Comparison of ENCODE assay signal across 20 cellular contexts in genomic region chr19:50518091-50519005, GRCh38. TPM values are rescaled to one million over a fixed set of nuclear protein-coding genes. Genes with fewer than 3 reads are reported as not detected.
DNase-seq lines count a peak whose midpoint lies in the region; ATAC-seq, FAIRE-seq and TF ChIP-seq lines count a peak whose summit lies in the region.
"Had no signal": no experiment of that assay in that cellular context is flagged by ENCODE, and none has a peak within 500 bp of the region (broad histone marks: within the 10 kb centered on the region; RNA-seq: fewer than 3 reads in every experiment).

No MANE protein-coding gene starts in this region.

- H3K36me3 Mint-ChIP-seq in H9 (ENCODE audit: insufficient read depth in 1 of 3, low read depth in 3 of 3), result peaks cover 5 to 7% (median 5%) of the 10 kb centered on the region in 3 experiments; a peak in 4 of 7 replicates
- peaks cover 11% of the 10 kb centered on the region for H3K36me3 Mint-ChIP-seq in neural progenitor cell
- H3K36me3 Mint-ChIP-seq: IgD-negative memory B cell, naive B cell had no signal

- intact Hi-C loops in GM12878 (cut with micrococcal nuclease; ENCODE audit: unreplicated experiment), result no loop called here

- H3K79me1 ChIP-seq in H9 (ENCODE audit: insufficient read depth, low read depth, low read length, poor library complexity, severe bottlenecking), result no peaks in the 10 kb centered on the region

- TF ChIP-seq POLR2A in GM12878 (IDR thresholded peaks at IDR 0.05; ENCODE audit: low read depth, low read length), result peak; percentile 47; the same call in 1 of the 2 replicates

- no peak overlapping the region for H2BK12ac ChIP-seq in H9 (ENCODE audit: insufficient read length, low read depth, low read length)

- H4K20me1 ChIP-seq in DND-41 (ENCODE audit: insufficient read depth, low read length) (no peaks in the 10 kb centered on the region), H9 (ENCODE audit: control insufficient read depth, insufficient read depth, insufficient read length) (no peaks in the 10 kb centered on the region), GM12878 (ENCODE audit: control insufficient read depth, insufficient read depth) (no peaks in the 10 kb centered on the region), neural progenitor cell (ENCODE audit: low read depth) (no peaks in the 10 kb centered on the region)

- no peak overlapping the region for H2BK5ac ChIP-seq in H9 (ENCODE audit: insufficient read length, low read length)

- no peak overlapping the region for H4K5ac ChIP-seq in H9 (ENCODE audit: insufficient read length, low read depth, low read length)

- H3K9me3 ChIP-seq in DND-41 (ENCODE audit: insufficient read depth, low read length, severe bottlenecking) (no peaks in the 10 kb centered on the region), H9 (ENCODE audit: control insufficient read depth, low read depth, low read length) (no peaks in the 10 kb centered on the region), GM12878 (replicated peaks; ENCODE audit: control insufficient read depth, insufficient read depth, low read length) (no peaks in the 10 kb centered on the region), neural progenitor cell (ENCODE audit: low read depth) (no peaks in the 10 kb centered on the region)
- H3K9me3 ChIP-seq: psoas muscle had no signal

- H3K56ac ChIP-seq in H9 (ENCODE audit: insufficient read length, low read depth, low read length), result no peak overlapping the region

- H3K36me3 ChIP-seq in DND-41 (ENCODE audit: insufficient read depth, low read length), result no peaks in the 10 kb centered on the region
- H3K36me3 ChIP-seq in GM12878 (ENCODE audit: control insufficient read depth in 2 of 2, insufficient read depth in 2 of 2, low read length in 1 of 2), result no peaks in the 10 kb centered on the region
- H3K36me3 ChIP-seq in neural progenitor cell, result no peaks in the 10 kb centered on the region

- BruUV-seq in GM12878 (replicated peaks; lab: Mats Ljungman, UMichigan), result no TSS peak

- H3K23ac ChIP-seq in H9 (ENCODE audit: insufficient read length, low read depth, low read length), result no peak overlapping the region

- DNase-seq in DND-41 (no peak), H9 (peak; percentile 69), GM12878 (ENCODE audit: low read depth, low spot score) (no peak), neural progenitor cell (ENCODE audit: low spot score) (no peak), OCI-M2 (lab: John Stamatoyannopoulos, UW; ENCODE audit: unreplicated experiment) (no peak), GM03348 (ENCODE audit: low spot score) (no peak), HT-29 (ENCODE audit: low spot score) (no peak), frontal cortex (ENCODE audit: low spot score in 2 of 2) (no peak)
- DNase-seq: AML-193; central memory CD4-positive, alpha-beta T cell; effector memory CD4-positive, alpha-beta T cell; GDM1; naive B cell; NCI-H1105; NCI-H2171; psoas muscle; RPMI8226; substantia nigra had no signal

- H3K4me1 Mint-ChIP-seq in H9, result peaks cover 0 to 10% of the 10 kb centered on the region in 2 experiments; a peak in 2 of 4 replicates
- peaks cover 10% of the 10 kb centered on the region for H3K4me1 Mint-ChIP-seq in neural progenitor cell
- H3K4me1 Mint-ChIP-seq: IgD-negative memory B cell had no signal

- SMC1A ChIA-PET in GM12878 (lab: Charles Lee; ENCODE audit: uncharacterized antibody, unreplicated experiment), result no interaction called here

- no peak for TF ChIP-seq RAD21 in GM12878 (IDR thresholded peaks at IDR 0.05; ENCODE audit: insufficient read depth, low read depth, low read length)

- H3K4me3 ChIP-seq in DND-41 (ENCODE audit: low read depth in 1 of 2, low read length in 2 of 2), result no peak overlapping the region
- H3K4me3 ChIP-seq in GM12878, result no peak overlapping the region
- H3K4me3 ChIP-seq in neural progenitor cell, result no peak overlapping the region
- H3K4me3 ChIP-seq: psoas muscle had no signal

- H2BK20ac ChIP-seq in H9 (ENCODE audit: low read depth, low read length, poor library complexity, severe bottlenecking), result no peak overlapping the region

- POLR2A ChIA-PET in GM12878 (lab: Charles Lee), result no interaction called here

- no peak overlapping the region for H3K18ac ChIP-seq in H9 (ENCODE audit: insufficient read length, low read depth, low read length)

- no peak overlapping the region for H2BK15ac ChIP-seq in H9 (ENCODE audit: low read depth, low read length)

- no peaks in the 10 kb centered on the region for H3K23me2 ChIP-seq in H9 (ENCODE audit: insufficient read length, low read depth, low read length, poor library complexity, severe bottlenecking)

- CTCF ChIA-PET in GM12878 (lab: Yijun Ruan, JAX), result no interaction called here

- no peak overlapping the region for H3T11ph ChIP-seq in H9 (ENCODE audit: low read length)

- H3K4me3 Mint-ChIP-seq in H9 (peak overlapping the region in 1 of 2 experiments; percentile 64; a peak in 1 of 5 replicates), neural progenitor cell (no peak overlapping the region)

- H3K9me3 Mint-ChIP-seq in H9 (no peaks in the 10 kb centered on the region), neural progenitor cell (no peaks in the 10 kb centered on the region)
- H3K9me3 Mint-ChIP-seq: IgD-negative memory B cell, naive B cell had no signal

- RAD21 ChIA-PET in GM12878 (lab: Charles Lee; ENCODE audit: unreplicated experiment), result no interaction called here

- no peak for FAIRE-seq in GM12878 (lab: Jason Lieb, UNC)
- no peak for FAIRE-seq in frontal cortex (lab: Jason Lieb, UNC)

- no peak for ATAC-seq in DND-41 (ENCODE audit: insufficient read depth, low read depth)
- ATAC-seq in GM12878, result no peak
- ATAC-seq: psoas muscle had no signal

- no peak overlapping the region for H2AK5ac ChIP-seq in H9 (ENCODE audit: insufficient read length, low read length)

- no peak overlapping the region for H3K4ac ChIP-seq in H9 (ENCODE audit: low read depth, low read length)

- H3K9ac ChIP-seq in DND-41 (ENCODE audit: low read depth, low read length) (no peak overlapping the region), H9 (ENCODE audit: extremely low read depth, insufficient read length, low read length) (no peak overlapping the region), GM12878 (ENCODE audit: control insufficient read depth, insufficient read depth, low read length) (no peak overlapping the region), neural progenitor cell (no peak overlapping the region)

- H3K27ac ChIP-seq in DND-41 (ENCODE audit: low read length) (no peak overlapping the region), H9 (ENCODE audit: insufficient read length, low read depth, low read length) (no peak overlapping the region), GM12878 (ENCODE audit: control insufficient read depth, insufficient read depth) (no peak overlapping the region), neural progenitor cell (no peak overlapping the region)
- H3K27ac ChIP-seq: psoas muscle had no signal

- H2AFZ ChIP-seq in DND-41 (ENCODE audit: low read depth, low read length) (no peak overlapping the region), H9 (ENCODE audit: low read length) (no peak overlapping the region), GM12878 (ENCODE audit: control insufficient read depth, low read depth, low read length) (no peak overlapping the region), neural progenitor cell (replicated peaks) (no peak overlapping the region)

- H3K79me2 ChIP-seq in DND-41 (ENCODE audit: insufficient read depth, low read length) (no peaks in the 10 kb centered on the region), H9 (ENCODE audit: insufficient read depth, low read length) (no peaks in the 10 kb centered on the region), GM12878 (ENCODE audit: control insufficient read depth, insufficient read depth, low read length) (no peaks in the 10 kb centered on the region), neural progenitor cell (ENCODE audit: low read depth) (no peaks in the 10 kb centered on the region)

- no peak overlapping the region for H2BK120ac ChIP-seq in H9 (ENCODE audit: low read depth, low read length, poor library complexity, severe bottlenecking)

- H3K4me2 ChIP-seq in DND-41 (ENCODE audit: insufficient read depth, low read length), result no peak overlapping the region
- H3K4me2 ChIP-seq in H9 (ENCODE audit: insufficient read depth, insufficient read length, low read length), result no peak overlapping the region
- H3K4me2 ChIP-seq in GM12878 (ENCODE audit: control insufficient read depth, insufficient read depth), result no peak overlapping the region
- H3K4me2 ChIP-seq in neural progenitor cell, result no peak overlapping the region

- H3K27ac Mint-ChIP-seq in H9, result peak overlapping the region in 1 of 3 experiments; percentile 65; a peak in 1 of 7 replicates
- no peak overlapping the region for H3K27ac Mint-ChIP-seq in neural progenitor cell
- H3K27ac Mint-ChIP-seq: IgD-negative memory B cell had no signal

- H4K91ac ChIP-seq in H9 (ENCODE audit: insufficient read length, low read depth, low read length), result no peak overlapping the region

- WGBS in H9 (ENCODE audit: extremely low coverage, insufficient read length, low lambda C conversion rate), result no CpG with 5 or more reads among the region's 87 CpGs
- WGBS in GM12878 (ENCODE audit: insufficient coverage, insufficient replicate concordance, low lambda C conversion rate, missing lambda C conversion rate), result 91% methylated on average over 71 of the region's 87 CpGs

- no peaks in the 10 kb centered on the region for H3K27me3 ChIP-seq in DND-41 (ENCODE audit: insufficient read depth, low read length, poor library complexity)
- H3K27me3 ChIP-seq in H9 (ENCODE audit: insufficient read depth, low read length), result 0 out of 2 replicates have a peak, but pooled peaks cover 3% of the 10 kb centered on the region
- H3K27me3 ChIP-seq in GM12878 (replicated peaks in 1 of 2; ENCODE audit: control insufficient read depth in 2 of 2, insufficient read depth in 2 of 2, low read length in 1 of 2), result no peaks in the 10 kb centered on the region
- no peaks in the 10 kb centered on the region for H3K27me3 ChIP-seq in neural progenitor cell

- H4K8ac ChIP-seq in H9 (replicated peaks; ENCODE audit: insufficient read length, low read depth, low read length), result no peak overlapping the region

- in situ Hi-C loops in GM12878 (cut with MboI), result no loop called here

- TF ChIP-seq EP300 in GM12878 (IDR thresholded peaks at IDR 0.05; ENCODE audit: borderline replicate concordance in 1 of 2, control insufficient read depth in 1 of 2, low read depth in 2 of 2, low read length in 2 of 2), result no peak

- H3K27me3 Mint-ChIP-seq in H9 (ENCODE audit: low read depth) (peaks cover 50% of the 10 kb centered on the region), neural progenitor cell (ENCODE audit: insufficient read depth, low read depth) (peaks cover 9% of the 10 kb centered on the region)

- no peak overlapping the region for H3K14ac ChIP-seq in H9 (ENCODE audit: insufficient read depth, low read length)

- no peaks in the 10 kb centered on the region for H3K4me1 ChIP-seq in DND-41 (ENCODE audit: insufficient read depth, low read length)
- H3K4me1 ChIP-seq in H9 (ENCODE audit: insufficient read depth, low read length), result no peaks in the 10 kb centered on the region
- no peaks in the 10 kb centered on the region for H3K4me1 ChIP-seq in GM12878 (ENCODE audit: control insufficient read depth, insufficient read depth, low read length)
- peaks cover 9% of the 10 kb centered on the region for H3K4me1 ChIP-seq in neural progenitor cell
- H3K4me1 ChIP-seq: psoas muscle had no signal

- TF ChIP-seq CTCF in DND-41 (IDR thresholded peaks at IDR 0.05; ENCODE audit: borderline replicate concordance, extremely low read depth, low read length, poor library complexity, severe bottlenecking) (peak; percentile 45), H9 (conservative IDR thresholded peaks at IDR 0.05) (peak; percentile 74), GM12878 (IDR thresholded peaks at IDR 0.05 in 2 of 3, conservative IDR thresholded peaks at IDR 0.05 in 1 of 3; ENCODE audit: control insufficient read depth in 2 of 3, extremely low read depth in 1 of 3, insufficient read depth in 1 of 3, low read depth in 3 of 3, low read length in 3 of 3) (no peak), neural progenitor cell (IDR thresholded peaks at IDR 0.05) (peak; percentile 36)

- no peaks in the 10 kb centered on the region for H3F3A ChIP-seq in neural progenitor cell (ENCODE audit: low read depth)

RNA-seq across cellular contexts. Expression of gene ASPDH, which starts 4.6 kb away (rescaled TPM):
- total RNA-seq in H9 (2021) (not detected in 2 replicates), GM12878 (2014; rRNA removed) (not detected in 2 replicates), GM12878 (2014; rRNA removed; fragmentation: Illumina TruSeq; extraction: Trizol) (not detected in 2 replicates), GM12878 (2021) (not detected in 2 replicates), neural progenitor cell (ENCODE audit: low replicate concordance) (not detected in 2 replicates), frontal cortex (0.82 TPM)
- not detected in 2 replicates for total RNA-seq in GM12878 (2013; cell fraction: nucleolus; rRNA removed)
- not detected for polyA plus RNA-seq in GM12878 (2011; ENCODE audit: low read depth)
- polyA plus RNA-seq in GM12878 (2011; rRNA removed) (not detected in 2 replicates), GM12878 (2014; fragmentation: Illumina TruSeq; extraction: Trizol) (not detected in 2 replicates), GM12878 (2014; fragmentation: Nextera tagmentation; extraction: Ambion mirVana) (not detected), GM12878 (2014; rRNA removed) (not detected in 2 replicates), GM12878 (2016; fragmentation: Nextera tagmentation; extraction: Ambion mirVana) (not detected)
- polyA plus RNA-seq in GM12878 (2011; cell fraction: cytosol; rRNA removed), result not detected in 2 replicates
- polyA plus RNA-seq in GM12878 (2011; cell fraction: nucleus; rRNA removed), result not detected in 2 replicates
- polyA plus RNA-seq in GM12878 (2012), result 0.41 and 0.87 TPM in 2 replicates
- polyA minus RNA-seq in GM12878 (2011; rRNA and poly(A)+ RNA removed), result not detected in 2 replicates
- polyA minus RNA-seq in GM12878 (2011; cell fraction: cytosol; rRNA and poly(A)+ RNA removed), result not detected in 2 replicates
- polyA minus RNA-seq in GM12878 (2011; cell fraction: nucleus; rRNA and poly(A)+ RNA removed), result not detected in 2 replicates
- total RNA-seq in HT-29 (2014; rRNA removed; shearing (Covaris generic)), result not detected in 2 replicates
- total RNA-seq: activated CD8-positive, alpha-beta memory T cell treated with anti-CD3 and anti-CD28 coated beads for 36 hours; psoas muscle had no signal
- polyA plus RNA-seq: IgD-negative memory B cell, psoas muscle had no signal

RNA-seq across cellular contexts. Expression of gene JOSD2, which starts 7.4 kb away (rescaled TPM):
- total RNA-seq in H9 (2021) (5.0 and 5.4 TPM in 2 replicates), GM12878 (2014; rRNA removed) (17.0 and 21.0 TPM in 2 replicates), GM12878 (2014; rRNA removed; fragmentation: Illumina TruSeq; extraction: Trizol) (3.1 and 3.9 TPM in 2 replicates), GM12878 (2021) (22.7 and 24.5 TPM in 2 replicates), neural progenitor cell (ENCODE audit: low replicate concordance) (1.7 and 2.4 TPM in 2 replicates), frontal cortex (6.9 TPM)
- total RNA-seq in GM12878 (2013; cell fraction: nucleolus; rRNA removed), result 0.81 TPM in 1 of 2 replicates, not detected in the other
- 7.5 TPM for polyA plus RNA-seq in GM12878 (2011; ENCODE audit: low read depth)
- polyA plus RNA-seq in GM12878 (2011; rRNA removed) (2.1 and 4.9 TPM in 2 replicates), GM12878 (2014; fragmentation: Illumina TruSeq; extraction: Trizol) (0.91 TPM in 1 of 2 replicates, not detected in the other), GM12878 (2014; fragmentation: Nextera tagmentation; extraction: Ambion mirVana) (1 to 10 TPM; 1.0 to 1.6 TPM), GM12878 (2014; rRNA removed) (23.8 and 26.3 TPM in 2 replicates), GM12878 (2016; fragmentation: Nextera tagmentation; extraction: Ambion mirVana) (10 to 100 TPM; 25.1 to 26.7 TPM)
- polyA plus RNA-seq in GM12878 (2011; cell fraction: cytosol; rRNA removed), result 10.3 and 22.0 TPM in 2 replicates
- polyA plus RNA-seq in GM12878 (2011; cell fraction: nucleus; rRNA removed), result 9.3 and 12.4 TPM in 2 replicates
- 17.2 and 19.2 TPM in 2 replicates for polyA plus RNA-seq in GM12878 (2012)
- polyA minus RNA-seq in GM12878 (2011; rRNA and poly(A)+ RNA removed), result 0.29 and 3.0 TPM in 2 replicates
- polyA minus RNA-seq in GM12878 (2011; cell fraction: cytosol; rRNA and poly(A)+ RNA removed), result 2.0 and 4.8 TPM in 2 replicates
- polyA minus RNA-seq in GM12878 (2011; cell fraction: nucleus; rRNA and poly(A)+ RNA removed), result 2.1 and 6.8 TPM in 2 replicates
- total RNA-seq in HT-29 (2014; rRNA removed; shearing (Covaris generic)), result 89.2 and 92.5 TPM in 2 replicates

RNA-seq across cellular contexts. Expression of gene GARIN5A, which starts 41.7 kb away (rescaled TPM):
- total RNA-seq in H9 (2021), result 9.5 and 10.5 TPM in 2 replicates
- total RNA-seq in GM12878 (2013; cell fraction: nucleolus; rRNA removed), result not detected in 2 replicates
- total RNA-seq in GM12878 (2014; rRNA removed), result 0.22 TPM in 1 of 2 replicates, not detected in the other
- total RNA-seq in GM12878 (2014; rRNA removed; fragmentation: Illumina TruSeq; extraction: Trizol), result not detected in 2 replicates
- total RNA-seq in GM12878 (2021), result 0.37 TPM in 1 of 2 replicates, not detected in the other
- not detected for polyA plus RNA-seq in GM12878 (2011; ENCODE audit: low read depth)
- 0.22 TPM in 1 of 2 replicates, not detected in the other for polyA plus RNA-seq in GM12878 (2011; rRNA removed)
- 0.23 and 0.36 TPM in 2 replicates for polyA plus RNA-seq in GM12878 (2011; cell fraction: cytosol; rRNA removed)
- polyA plus RNA-seq in GM12878 (2011; cell fraction: nucleus; rRNA removed), result 0.19 and 0.42 TPM in 2 replicates
- 0.27 and 0.57 TPM in 2 replicates for polyA plus RNA-seq in GM12878 (2012)
- polyA plus RNA-seq in GM12878 (2014; fragmentation: Illumina TruSeq; extraction: Trizol), result not detected in 2 replicates
- polyA plus RNA-seq in GM12878 (2014; fragmentation: Nextera tagmentation; extraction: Ambion mirVana), result under 1 TPM in 1 of 2 experiments, not detected in 1; 0.18 TPM
- 0.53 TPM in 1 of 2 replicates, not detected in the other for polyA plus RNA-seq in GM12878 (2014; rRNA removed)
- 1 to 10 TPM in 1 of 2 experiments, under 1 TPM in 1; 0.25 to 1.2 TPM for polyA plus RNA-seq in GM12878 (2016; fragmentation: Nextera tagmentation; extraction: Ambion mirVana)
- polyA minus RNA-seq in GM12878 (2011; rRNA and poly(A)+ RNA removed), result not detected in 2 replicates
- not detected in 2 replicates for polyA minus RNA-seq in GM12878 (2011; cell fraction: cytosol; rRNA and poly(A)+ RNA removed)
- 0.24 TPM in 1 of 2 replicates, not detected in the other for polyA minus RNA-seq in GM12878 (2011; cell fraction: nucleus; rRNA and poly(A)+ RNA removed)
- 5.6 and 8.4 TPM in 2 replicates for total RNA-seq in neural progenitor cell (ENCODE audit: low replicate concordance)
- total RNA-seq in HT-29 (2014; rRNA removed; shearing (Covaris generic)), result 2.8 and 6.5 TPM in 2 replicates
- total RNA-seq in frontal cortex, result 2.0 TPM

RNA-seq across cellular contexts. Expression of gene EMC10, which starts 42.0 kb away (rescaled TPM):
- total RNA-seq in H9 (2021), result 109 and 110 TPM in 2 replicates
- total RNA-seq in GM12878 (2013; cell fraction: nucleolus; rRNA removed), result 42.5 and 52.8 TPM in 2 replicates
- total RNA-seq in GM12878 (2014; rRNA removed), result 62.4 and 66.3 TPM in 2 replicates
- 24.2 and 26.3 TPM in 2 replicates for total RNA-seq in GM12878 (2014; rRNA removed; fragmentation: Illumina TruSeq; extraction: Trizol)
- total RNA-seq in GM12878 (2021), result 76.2 and 77.3 TPM in 2 replicates
- polyA plus RNA-seq in GM12878 (2011; ENCODE audit: low read depth), result 14.2 TPM
- polyA plus RNA-seq in GM12878 (2011; rRNA removed), result 13.8 and 22.4 TPM in 2 replicates
- 35.6 and 58.6 TPM in 2 replicates for polyA plus RNA-seq in GM12878 (2011; cell fraction: cytosol; rRNA removed)
- 37.5 and 53.5 TPM in 2 replicates for polyA plus RNA-seq in GM12878 (2011; cell fraction: nucleus; rRNA removed)
- 37.3 and 50.5 TPM in 2 replicates for polyA plus RNA-seq in GM12878 (2012)
- polyA plus RNA-seq in GM12878 (2014; fragmentation: Illumina TruSeq; extraction: Trizol), result 3.5 and 18.2 TPM in 2 replicates
- polyA plus RNA-seq in GM12878 (2014; fragmentation: Nextera tagmentation; extraction: Ambion mirVana), result 1 to 10 TPM; 2.5 to 5.5 TPM
- polyA plus RNA-seq in GM12878 (2014; rRNA removed), result 61.0 and 69.1 TPM in 2 replicates
- 1 to 10 TPM; 6.8 to 8.9 TPM for polyA plus RNA-seq in GM12878 (2016; fragmentation: Nextera tagmentation; extraction: Ambion mirVana)
- 7.5 and 15.2 TPM in 2 replicates for polyA minus RNA-seq in GM12878 (2011; rRNA and poly(A)+ RNA removed)
- polyA minus RNA-seq in GM12878 (2011; cell fraction: cytosol; rRNA and poly(A)+ RNA removed), result 14.3 and 14.5 TPM in 2 replicates
- 6.5 and 20.3 TPM in 2 replicates for polyA minus RNA-seq in GM12878 (2011; cell fraction: nucleus; rRNA and poly(A)+ RNA removed)
- 32.9 and 127 TPM in 2 replicates for total RNA-seq in neural progenitor cell (ENCODE audit: low replicate concordance)
- total RNA-seq in HT-29 (2014; rRNA removed; shearing (Covaris generic)), result 324 and 336 TPM in 2 replicates
- 53.4 TPM for total RNA-seq in frontal cortex

RNA-seq across cellular contexts. Expression of gene LRRC4B, which starts 49.9 kb away (rescaled TPM):
- total RNA-seq in H9 (2021) (3.7 and 3.8 TPM in 2 replicates), GM12878 (2014; rRNA removed) (not detected in 2 replicates), GM12878 (2014; rRNA removed; fragmentation: Illumina TruSeq; extraction: Trizol) (not detected in 2 replicates), GM12878 (2021) (not detected in 2 replicates), neural progenitor cell (ENCODE audit: low replicate concordance) (12.0 and 54.6 TPM in 2 replicates), frontal cortex (78.3 TPM)
- 0.20 and 0.23 TPM in 2 replicates for total RNA-seq in GM12878 (2013; cell fraction: nucleolus; rRNA removed)
- 0.10 TPM for polyA plus RNA-seq in GM12878 (2011; ENCODE audit: low read depth)
- polyA plus RNA-seq in GM12878 (2011; rRNA removed) (0.14 TPM in 1 of 2 replicates, not detected in the other), GM12878 (2014; fragmentation: Illumina TruSeq; extraction: Trizol) (not detected in 2 replicates), GM12878 (2014; fragmentation: Nextera tagmentation; extraction: Ambion mirVana) (not detected), GM12878 (2014; rRNA removed) (not detected in 2 replicates), GM12878 (2016; fragmentation: Nextera tagmentation; extraction: Ambion mirVana) (not detected)
- polyA plus RNA-seq in GM12878 (2011; cell fraction: cytosol; rRNA removed), result 0.18 and 0.25 TPM in 2 replicates
- 0.23 and 0.31 TPM in 2 replicates for polyA plus RNA-seq in GM12878 (2011; cell fraction: nucleus; rRNA removed)
- 0.18 and 0.34 TPM in 2 replicates for polyA plus RNA-seq in GM12878 (2012)
- 0.21 and 0.37 TPM in 2 replicates for polyA minus RNA-seq in GM12878 (2011; rRNA and poly(A)+ RNA removed)
- 1.1 TPM in 1 of 2 replicates, not detected in the other for polyA minus RNA-seq in GM12878 (2011; cell fraction: cytosol; rRNA and poly(A)+ RNA removed)
- not detected in 2 replicates for polyA minus RNA-seq in GM12878 (2011; cell fraction: nucleus; rRNA and poly(A)+ RNA removed)
- total RNA-seq in HT-29 (2014; rRNA removed; shearing (Covaris generic)), result not detected in 2 replicates
- total RNA-seq: activated CD8-positive, alpha-beta memory T cell treated with anti-CD3 and anti-CD28 coated beads for 36 hours had no signal
- polyA plus RNA-seq: IgD-negative memory B cell had no signal

Comparison
In these comparisons a context has a peak if more than half of its experiments do, and no peak if none do; other contexts are left out.
1. CTCF ChIP-seq: peak in DND-41 (single experiment), H9 (single experiment) and neural progenitor cell (single experiment); none in GM12878 (0 of 3).